ENCODE assay signal across 2 cellular contexts in the genomic region with DNA sequence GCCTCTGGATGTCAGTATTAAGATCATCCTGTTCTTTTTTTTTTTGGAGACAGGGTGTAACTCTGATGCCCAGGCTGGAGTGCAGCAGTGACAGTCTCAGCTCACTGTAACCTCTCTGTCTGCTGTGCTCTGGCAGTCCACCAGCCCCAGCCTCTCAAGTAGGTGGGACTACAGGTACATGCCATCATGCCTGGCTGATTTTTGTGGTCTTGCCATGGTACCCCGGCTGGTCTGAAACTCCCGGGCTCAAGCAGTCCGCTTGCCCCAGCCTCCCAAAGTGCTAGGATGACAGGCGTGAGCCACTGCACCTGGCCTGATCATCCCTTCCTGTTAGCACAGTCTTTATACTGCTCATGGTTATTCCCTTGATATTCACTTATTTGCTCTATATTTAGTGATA.
TF ChIP-seq lines count a peak whose summit lies in the region.

No MANE protein-coding gene starts in this region.

TF ChIP-seq in HepG2, 621 proteins besides CTCF, POLR2A, EP300 and RAD21:
- no peak for TF ChIP-seq ZNF468 (CRISPR knock-in tag; IDR thresholded peaks at IDR 0.05)
- TF ChIP-seq, protein P1, sequence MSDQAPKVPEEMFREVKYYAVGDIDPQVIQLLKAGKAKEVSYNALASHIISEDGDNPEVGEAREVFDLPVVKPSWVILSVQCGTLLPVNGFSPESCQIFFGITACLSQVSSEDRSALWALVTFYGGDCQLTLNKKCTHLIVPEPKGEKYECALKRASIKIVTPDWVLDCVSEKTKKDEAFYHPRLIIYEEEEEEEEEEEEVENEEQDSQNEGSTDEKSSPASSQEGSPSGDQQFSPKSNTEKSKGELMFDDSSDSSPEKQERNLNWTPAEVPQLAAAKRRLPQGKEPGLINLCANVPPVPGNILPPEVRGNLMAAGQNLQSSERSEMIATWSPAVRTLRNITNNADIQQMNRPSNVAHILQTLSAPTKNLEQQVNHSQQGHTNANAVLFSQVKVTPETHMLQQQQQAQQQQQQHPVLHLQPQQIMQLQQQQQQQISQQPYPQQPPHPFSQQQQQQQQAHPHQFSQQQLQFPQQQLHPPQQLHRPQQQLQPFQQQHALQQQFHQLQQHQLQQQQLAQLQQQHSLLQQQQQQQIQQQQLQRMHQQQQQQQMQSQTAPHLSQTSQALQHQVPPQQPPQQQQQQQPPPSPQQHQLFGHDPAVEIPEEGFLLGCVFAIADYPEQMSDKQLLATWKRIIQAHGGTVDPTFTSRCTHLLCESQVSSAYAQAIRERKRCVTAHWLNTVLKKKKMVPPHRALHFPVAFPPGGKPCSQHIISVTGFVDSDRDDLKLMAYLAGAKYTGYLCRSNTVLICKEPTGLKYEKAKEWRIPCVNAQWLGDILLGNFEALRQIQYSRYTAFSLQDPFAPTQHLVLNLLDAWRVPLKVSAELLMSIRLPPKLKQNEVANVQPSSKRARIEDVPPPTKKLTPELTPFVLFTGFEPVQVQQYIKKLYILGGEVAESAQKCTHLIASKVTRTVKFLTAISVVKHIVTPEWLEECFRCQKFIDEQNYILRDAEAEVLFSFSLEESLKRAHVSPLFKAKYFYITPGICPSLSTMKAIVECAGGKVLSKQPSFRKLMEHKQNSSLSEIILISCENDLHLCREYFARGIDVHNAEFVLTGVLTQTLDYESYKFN (CRISPR knock-in tag; conservative IDR thresholded peaks at IDR 0.05): no peak
- TF ChIP-seq ZNF749 (CRISPR knock-in tag; IDR thresholded peaks at IDR 0.05; ENCODE audit: borderline replicate concordance): no peak
- TF ChIP-seq ZC3H4 (CRISPR knock-in tag; IDR thresholded peaks at IDR 0.05; ENCODE audit: borderline replicate concordance): no peak
- no peak for TF ChIP-seq GPN1 (CRISPR knock-in tag; IDR thresholded peaks at IDR 0.05; ENCODE audit: borderline replicate concordance)
- no peak for TF ChIP-seq ZSCAN12 (CRISPR knock-in tag; IDR thresholded peaks at IDR 0.05)
- no peak for TF ChIP-seq ZNF724P (CRISPR knock-in tag; IDR thresholded peaks at IDR 0.05; ENCODE audit: borderline replicate concordance)
- TF ChIP-seq, protein P2, sequence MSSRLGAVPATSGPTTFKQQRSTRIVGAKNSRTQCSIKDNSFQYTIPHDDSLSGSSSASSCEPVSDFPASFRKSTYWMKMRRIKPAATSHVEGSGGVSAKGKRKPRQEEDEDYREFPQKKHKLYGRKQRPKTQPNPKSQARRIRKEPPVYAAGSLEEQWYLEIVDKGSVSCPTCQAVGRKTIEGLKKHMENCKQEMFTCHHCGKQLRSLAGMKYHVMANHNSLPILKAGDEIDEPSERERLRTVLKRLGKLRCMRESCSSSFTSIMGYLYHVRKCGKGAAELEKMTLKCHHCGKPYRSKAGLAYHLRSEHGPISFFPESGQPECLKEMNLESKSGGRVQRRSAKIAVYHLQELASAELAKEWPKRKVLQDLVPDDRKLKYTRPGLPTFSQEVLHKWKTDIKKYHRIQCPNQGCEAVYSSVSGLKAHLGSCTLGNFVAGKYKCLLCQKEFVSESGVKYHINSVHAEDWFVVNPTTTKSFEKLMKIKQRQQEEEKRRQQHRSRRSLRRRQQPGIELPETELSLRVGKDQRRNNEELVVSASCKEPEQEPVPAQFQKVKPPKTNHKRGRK (CRISPR knock-in tag; IDR thresholded peaks at IDR 0.05): no peak
- TF ChIP-seq, protein P3, sequence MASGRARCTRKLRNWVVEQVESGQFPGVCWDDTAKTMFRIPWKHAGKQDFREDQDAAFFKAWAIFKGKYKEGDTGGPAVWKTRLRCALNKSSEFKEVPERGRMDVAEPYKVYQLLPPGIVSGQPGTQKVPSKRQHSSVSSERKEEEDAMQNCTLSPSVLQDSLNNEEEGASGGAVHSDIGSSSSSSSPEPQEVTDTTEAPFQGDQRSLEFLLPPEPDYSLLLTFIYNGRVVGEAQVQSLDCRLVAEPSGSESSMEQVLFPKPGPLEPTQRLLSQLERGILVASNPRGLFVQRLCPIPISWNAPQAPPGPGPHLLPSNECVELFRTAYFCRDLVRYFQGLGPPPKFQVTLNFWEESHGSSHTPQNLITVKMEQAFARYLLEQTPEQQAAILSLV (CRISPR knock-in tag; IDR thresholded peaks at IDR 0.05; ENCODE audit: borderline replicate concordance): no peak
- TF ChIP-seq PPARG (CRISPR knock-in tag; conservative IDR thresholded peaks at IDR 0.05): no peak
- TF ChIP-seq NR2C2 (CRISPR knock-in tag; IDR thresholded peaks at IDR 0.05; ENCODE audit: borderline replicate concordance): no peak
- TF ChIP-seq, protein P4, sequence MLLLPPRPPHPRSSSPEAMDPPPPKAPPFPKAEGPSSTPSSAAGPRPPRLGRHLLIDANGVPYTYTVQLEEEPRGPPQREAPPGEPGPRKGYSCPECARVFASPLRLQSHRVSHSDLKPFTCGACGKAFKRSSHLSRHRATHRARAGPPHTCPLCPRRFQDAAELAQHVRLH (CRISPR knock-in tag; IDR thresholded peaks at IDR 0.05; ENCODE audit: borderline replicate concordance, low read depth): no peak
- TF ChIP-seq, protein P5, sequence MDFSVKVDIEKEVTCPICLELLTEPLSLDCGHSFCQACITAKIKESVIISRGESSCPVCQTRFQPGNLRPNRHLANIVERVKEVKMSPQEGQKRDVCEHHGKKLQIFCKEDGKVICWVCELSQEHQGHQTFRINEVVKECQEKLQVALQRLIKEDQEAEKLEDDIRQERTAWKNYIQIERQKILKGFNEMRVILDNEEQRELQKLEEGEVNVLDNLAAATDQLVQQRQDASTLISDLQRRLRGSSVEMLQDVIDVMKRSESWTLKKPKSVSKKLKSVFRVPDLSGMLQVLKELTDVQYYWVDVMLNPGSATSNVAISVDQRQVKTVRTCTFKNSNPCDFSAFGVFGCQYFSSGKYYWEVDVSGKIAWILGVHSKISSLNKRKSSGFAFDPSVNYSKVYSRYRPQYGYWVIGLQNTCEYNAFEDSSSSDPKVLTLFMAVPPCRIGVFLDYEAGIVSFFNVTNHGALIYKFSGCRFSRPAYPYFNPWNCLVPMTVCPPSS (IDR thresholded peaks at IDR 0.05): no peak
- TF ChIP-seq, protein P6, sequence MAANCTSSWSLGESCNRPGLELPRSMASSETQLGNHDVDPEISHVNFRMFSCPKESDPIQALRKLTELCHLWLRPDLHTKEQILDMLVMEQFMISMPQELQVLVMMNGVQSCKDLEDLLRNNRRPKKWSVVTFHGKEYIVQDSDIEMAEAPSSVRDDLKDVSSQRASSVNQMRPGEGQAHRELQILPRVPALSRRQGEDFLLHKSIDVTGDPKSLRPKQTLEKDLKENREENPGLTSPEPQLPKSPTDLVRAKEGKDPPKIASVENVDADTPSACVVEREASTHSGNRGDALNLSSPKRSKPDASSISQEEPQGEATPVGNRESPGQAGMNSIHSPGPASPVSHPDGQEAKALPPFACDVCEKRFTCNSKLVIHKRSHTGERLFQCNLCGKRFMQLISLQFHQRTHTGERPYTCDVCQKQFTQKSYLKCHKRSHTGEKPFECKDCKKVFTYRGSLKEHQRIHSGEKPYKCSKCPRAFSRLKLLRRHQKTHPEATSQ (CRISPR knock-in tag; IDR thresholded peaks at IDR 0.05; ENCODE audit: borderline replicate concordance): no peak
- TF ChIP-seq ZFAT (CRISPR knock-in tag; conservative IDR thresholded peaks at IDR 0.05): no peak
- no peak for TF ChIP-seq XBP1 (CRISPR knock-in tag; IDR thresholded peaks at IDR 0.05)

TF ChIP-seq in WTC11, 78 proteins besides CTCF, POLR2A, EP300 and RAD21:
- TF ChIP-seq NR2C2 (CRISPR knock-in tag; IDR thresholded peaks at IDR 0.05) (no peak), NR3C1 (CRISPR knock-in tag; conservative IDR thresholded peaks at IDR 0.05; ENCODE audit: low read depth) (no peak)
- TF ChIP-seq, protein P7, sequence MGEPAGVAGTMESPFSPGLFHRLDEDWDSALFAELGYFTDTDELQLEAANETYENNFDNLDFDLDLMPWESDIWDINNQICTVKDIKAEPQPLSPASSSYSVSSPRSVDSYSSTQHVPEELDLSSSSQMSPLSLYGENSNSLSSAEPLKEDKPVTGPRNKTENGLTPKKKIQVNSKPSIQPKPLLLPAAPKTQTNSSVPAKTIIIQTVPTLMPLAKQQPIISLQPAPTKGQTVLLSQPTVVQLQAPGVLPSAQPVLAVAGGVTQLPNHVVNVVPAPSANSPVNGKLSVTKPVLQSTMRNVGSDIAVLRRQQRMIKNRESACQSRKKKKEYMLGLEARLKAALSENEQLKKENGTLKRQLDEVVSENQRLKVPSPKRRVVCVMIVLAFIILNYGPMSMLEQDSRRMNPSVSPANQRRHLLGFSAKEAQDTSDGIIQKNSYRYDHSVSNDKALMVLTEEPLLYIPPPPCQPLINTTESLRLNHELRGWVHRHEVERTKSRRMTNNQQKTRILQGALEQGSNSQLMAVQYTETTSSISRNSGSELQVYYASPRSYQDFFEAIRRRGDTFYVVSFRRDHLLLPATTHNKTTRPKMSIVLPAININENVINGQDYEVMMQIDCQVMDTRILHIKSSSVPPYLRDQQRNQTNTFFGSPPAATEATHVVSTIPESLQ (CRISPR knock-in tag; IDR thresholded peaks at IDR 0.05): no peak
